In genomic region chr1:155051777-155052398, GRCh38 we compare ENCODE assay signal across 8 cellular contexts. TPM values are rescaled to one million over a fixed set of nuclear protein-coding genes. Genes with fewer than 3 reads are reported as not detected.
A peak's percentile ranks its signal among the peaks of the same experiment; 100 is the strongest.
DNase-seq lines count a peak whose midpoint lies in the region; ATAC-seq and TF ChIP-seq lines count a peak whose summit lies in the region.

No MANE protein-coding gene starts in this region.

- H2AFZ ChIP-seq in neural progenitor cell (replicated peaks), result peak overlapping the region; percentile 86

- DNase-seq in Caco-2, result no peak
- DNase-seq in Panc1 (ENCODE audit: low read depth, low spot score), result no peak
- peak; percentile 80 for DNase-seq in activated effector memory CD4-positive, alpha-beta T cell treated with anti-CD3 and anti-CD28 coated beads, Interleukin-2, amount 50 U/mL, for 16 hours
- DNase-seq in foreskin keratinocyte, result peak in 1 of 2 donors; percentile 38
- DNase-seq in neural progenitor cell (ENCODE audit: low spot score), result peak; percentile 54
- DNase-seq in aorta, result peak; percentile 77 to 89

- CTCF ChIA-PET in Caco-2 (lab: Charles Lee) (interaction anchor here (0.6 to 1.6 kb wide), 6 partner anchors 9 to 108 kb away, joined by 3 to 9 read pairs (median 4); partner anchors contain the start of gene FLAD1), Panc1 (lab: Charles Lee) (interaction anchor here (0.6 to 1.4 kb wide), 6 partner anchors 8 to 492 kb away, joined by 3 to 11 read pairs (median 4); no protein-coding TSS in a partner anchor)

- TF ChIP-seq CTCF in Caco-2 (IDR thresholded peaks at IDR 0.05; ENCODE audit: insufficient read depth in 1 of 2, low read depth in 1 of 2, low read length in 1 of 2, severe bottlenecking in 1 of 2, unreplicated experiment in 1 of 2) (no peak), Panc1 (IDR thresholded peaks at IDR 0.05) (no peak), foreskin keratinocyte (conservative IDR thresholded peaks at IDR 0.05) (no peak), neural progenitor cell (IDR thresholded peaks at IDR 0.05) (no peak)

- peak overlapping the region; percentile 88 for H3K4me3 Mint-ChIP-seq in Caco-2 (ENCODE audit: unreplicated experiment)
- H3K4me3 Mint-ChIP-seq in neural progenitor cell, result peak overlapping the region; percentile 84

- intact Hi-C loops in Caco-2 (cut with micrococcal nuclease; ENCODE audit: unreplicated experiment) (loop anchor here (2.0 kb wide), 1 partner anchor 35 kb away; no protein-coding TSS in a partner anchor), Panc1 (cut with micrococcal nuclease; ENCODE audit: unreplicated experiment) (no loop called here), aorta (cut with DNase I) (no loop called here)

- H3K36me3 ChIP-seq in Caco-2 (ENCODE audit: control insufficient read depth, insufficient read depth, low read length) (no peaks in the 10 kb centered on the region), Panc1 (ENCODE audit: control insufficient read depth, insufficient read depth, low read length) (peaks cover 2% of the 10 kb centered on the region; the same call in 1 of the 2 replicates), neural progenitor cell (no peaks in the 10 kb centered on the region), aorta (ENCODE audit: control insufficient read depth in 1 of 2, insufficient read depth in 2 of 2, low read length in 1 of 2) (no peaks in the 10 kb centered on the region)

- H3K9me3 ChIP-seq in Caco-2, result no peaks in the 10 kb centered on the region
- no peaks in the 10 kb centered on the region for H3K9me3 ChIP-seq in Panc1 (ENCODE audit: control insufficient read depth, insufficient read depth, low read depth, low read length)
- no peaks in the 10 kb centered on the region for H3K9me3 ChIP-seq in neural progenitor cell (ENCODE audit: low read depth)
- H3K9me3 ChIP-seq in aorta (ENCODE audit: control insufficient read depth, low read length), result no peaks in the 10 kb centered on the region

- peaks cover 16% of the 10 kb centered on the region for H4K20me1 ChIP-seq in neural progenitor cell (ENCODE audit: low read depth)

- H3K9me3 Mint-ChIP-seq in Caco-2 (ENCODE audit: unreplicated experiment) (no peaks in the 10 kb centered on the region), neural progenitor cell (no peaks in the 10 kb centered on the region)

- BruUV-seq in Caco-2 (replicated peaks; lab: Mats Ljungman, UMichigan), result no TSS peak
- BruUV-seq in Panc1 (replicated peaks; lab: Mats Ljungman, UMichigan), result no TSS peak

- H3K27ac Mint-ChIP-seq in Caco-2 (ENCODE audit: unreplicated experiment), result no peak overlapping the region
- H3K27ac Mint-ChIP-seq in neural progenitor cell, result no peak overlapping the region

- H3K27me3 ChIP-seq in Caco-2 (replicated peaks; ENCODE audit: control insufficient read depth, insufficient read depth, low read length) (no peaks in the 10 kb centered on the region), Panc1 (ENCODE audit: control insufficient read depth, insufficient read depth, low read length) (no peaks in the 10 kb centered on the region), foreskin keratinocyte (no peaks in the 10 kb centered on the region), neural progenitor cell (peaks cover 20% of the 10 kb centered on the region), aorta (ENCODE audit: control insufficient read depth in 1 of 2, insufficient read depth in 2 of 2, low read length in 1 of 2) (no peaks in the 10 kb centered on the region)

- H3K4me3 ChIP-seq in Caco-2 (ENCODE audit: low read depth, low read length) (peak overlapping the region; percentile 61), Panc1 (ENCODE audit: low read depth in 2 of 2, low read length in 2 of 2) (peak overlapping the region; percentile 69 to 74), neural progenitor cell (peak overlapping the region; percentile 72), aorta (ENCODE audit: low read length in 2 of 2) (peak overlapping the region; percentile 44 to 67)

- H3K27ac ChIP-seq in Panc1 (ENCODE audit: low read length), result peak overlapping the region; percentile 68
- H3K27ac ChIP-seq in foreskin keratinocyte, result peak overlapping the region; percentile 36
- no peak overlapping the region for H3K27ac ChIP-seq in neural progenitor cell
- peak overlapping the region in 1 of 2 donors; percentile 53 for H3K27ac ChIP-seq in aorta (ENCODE audit: low read depth in 1 of 2, low read length in 2 of 2)

- 1 to 2% methylated on average over 27 of the region's 27 CpGs for WGBS in aorta, 2 donors

- peak overlapping the region; percentile 89 for H3K4me2 ChIP-seq in neural progenitor cell

- no peaks in the 10 kb centered on the region for H3K79me2 ChIP-seq in neural progenitor cell (ENCODE audit: low read depth)

- no peaks in the 10 kb centered on the region for H3K27me3 Mint-ChIP-seq in Caco-2 (ENCODE audit: insufficient read depth, unreplicated experiment)
- H3K27me3 Mint-ChIP-seq in neural progenitor cell (ENCODE audit: insufficient read depth, low read depth), result peaks cover 11% of the 10 kb centered on the region

- peak; percentile 3 for ATAC-seq in HG02678 (IDR thresholded peaks at IDR 0.05; ENCODE audit: unreplicated experiment)
- peak; percentile 53 for ATAC-seq in Panc1
- ATAC-seq in foreskin keratinocyte, result peak; percentile 26
- ATAC-seq in aorta (ENCODE audit: low FRiP score), result peak; percentile 50
- ATAC-seq in GM21723 (IDR thresholded peaks at IDR 0.05; ENCODE audit: unreplicated experiment), result no peak

- H3K36me3 Mint-ChIP-seq in Caco-2 (ENCODE audit: insufficient read depth, unreplicated experiment) (peaks cover 6% of the 10 kb centered on the region), neural progenitor cell (no peaks in the 10 kb centered on the region)

- POLR2A ChIA-PET in Caco-2 (lab: Charles Lee) (interaction anchor here (0.9 kb wide), 1 partner anchor 34 kb away, joined by 5 read pairs; no protein-coding TSS in a partner anchor), Panc1 (lab: Charles Lee) (interaction anchor here (0.6 kb wide), 1 partner anchor 426 kb away, joined by 3 read pairs; no protein-coding TSS in a partner anchor)

- peaks cover 25% of the 10 kb centered on the region for H3F3A ChIP-seq in neural progenitor cell (ENCODE audit: low read depth)

- in situ Hi-C loops in Panc1 (cut with HindIII; ENCODE audit: low pct_unique_long_range_greater_than_20kb, low sequenced_read_pairs), result no loop called here

- peaks cover 19% of the 10 kb centered on the region for H3K4me1 Mint-ChIP-seq in Caco-2 (ENCODE audit: low read depth, unreplicated experiment)
- H3K4me1 Mint-ChIP-seq in neural progenitor cell, result peaks cover 41% of the 10 kb centered on the region

- H3K4me1 ChIP-seq in Caco-2 (peaks cover 20% of the 10 kb centered on the region), Panc1 (ENCODE audit: control insufficient read depth, insufficient read depth, low read length) (peaks cover 14% of the 10 kb centered on the region), foreskin keratinocyte (peaks cover 5% of the 10 kb centered on the region), neural progenitor cell (peaks cover 16% of the 10 kb centered on the region), aorta (ENCODE audit: control insufficient read depth in 1 of 2, insufficient read depth in 2 of 2, low read length in 2 of 2) (no peaks in the 10 kb centered on the region)

- no peak overlapping the region for H3K9ac ChIP-seq in neural progenitor cell

RNA-seq across cellular contexts. Expression of gene ADAM15, which starts 0.8 kb away (rescaled TPM):
- total RNA-seq in Caco-2 (2022) (44.0 and 48.2 TPM in 2 replicates), Panc1 (2021; ENCODE audit: unreplicated experiment) (41.7 TPM), foreskin keratinocyte (214 and 242 TPM in 2 replicates), neural progenitor cell (ENCODE audit: low replicate concordance) (15.7 and 44.9 TPM in 2 replicates), aorta (100 to 1,000 TPM; 129 to 180 TPM)
- polyA plus RNA-seq in Panc1 (2012; ENCODE audit: insufficient read length), result 45.7 TPM
- polyA plus RNA-seq in foreskin keratinocyte (201 and 244 TPM in 2 replicates), aorta (10 to 100 TPM; 17.3 to 89.3 TPM)

RNA-seq across cellular contexts. Expression of gene EFNA4, which starts 11.7 kb away (rescaled TPM):
- total RNA-seq in Caco-2 (2022) (13.8 and 16.0 TPM in 2 replicates), Panc1 (2021; ENCODE audit: unreplicated experiment) (8.0 TPM), foreskin keratinocyte (10.0 and 10.9 TPM in 2 replicates), neural progenitor cell (ENCODE audit: low replicate concordance) (10.7 and 18.4 TPM in 2 replicates), aorta (1 to 10 TPM; 3.0 to 5.7 TPM)
- polyA plus RNA-seq in Panc1 (2012; ENCODE audit: insufficient read length), result 6.9 TPM
- polyA plus RNA-seq in foreskin keratinocyte (16.8 and 17.7 TPM in 2 replicates), aorta (1 to 10 TPM; 3.9 to 4.0 TPM)

RNA-seq across cellular contexts. Expression of gene DCST1, which starts 18.3 kb away (rescaled TPM):
- total RNA-seq in Caco-2 (2022) (0.32 TPM in 1 of 2 replicates, not detected in the other), Panc1 (2021; ENCODE audit: unreplicated experiment) (not detected), foreskin keratinocyte (not detected in 2 replicates), neural progenitor cell (ENCODE audit: low replicate concordance) (not detected in 2 replicates), aorta (under 1 TPM in 1 of 2 donors, not detected in 1; 0.26 TPM)
- not detected for polyA plus RNA-seq in Panc1 (2012; ENCODE audit: insufficient read length)
- polyA plus RNA-seq in foreskin keratinocyte (not detected in 2 replicates), aorta (not detected)

RNA-seq across cellular contexts. Expression of gene DCST2, which starts 18.3 kb away (rescaled TPM):
- 0.26 and 0.61 TPM in 2 replicates for total RNA-seq in Caco-2 (2022)
- 0.13 TPM for total RNA-seq in Panc1 (2021; ENCODE audit: unreplicated experiment)
- not detected for polyA plus RNA-seq in Panc1 (2012; ENCODE audit: insufficient read length)
- total RNA-seq in foreskin keratinocyte, result 0.07 and 0.27 TPM in 2 replicates
- polyA plus RNA-seq in foreskin keratinocyte, result 0.11 and 0.12 TPM in 2 replicates
- 1.8 and 2.0 TPM in 2 replicates for total RNA-seq in neural progenitor cell (ENCODE audit: low replicate concordance)
- total RNA-seq in aorta, result 1 to 10 TPM in 1 of 2 donors, under 1 TPM in 1; 0.75 to 1.8 TPM
- polyA plus RNA-seq in aorta, result 1 to 10 TPM in 1 of 2 donors, under 1 TPM in 1; 0.25 to 5.6 TPM

RNA-seq across cellular contexts. Expression of gene EFNA3, which starts 26.7 kb away (rescaled TPM):
- total RNA-seq in Caco-2 (2022) (3.4 and 3.5 TPM in 2 replicates), Panc1 (2021; ENCODE audit: unreplicated experiment) (2.3 TPM), foreskin keratinocyte (4.1 and 4.2 TPM in 2 replicates), neural progenitor cell (ENCODE audit: low replicate concordance) (4.0 and 9.6 TPM in 2 replicates), aorta (1 to 10 TPM; 1.8 to 3.2 TPM)
- 6.0 TPM for polyA plus RNA-seq in Panc1 (2012; ENCODE audit: insufficient read length)
- polyA plus RNA-seq in foreskin keratinocyte (4.3 and 5.0 TPM in 2 replicates), aorta (under 1 TPM in 1 of 2 donors, not detected in 1; 0.41 TPM)

Comparison
In these comparisons a context has a peak if more than half of its experiments do, and no peak if none do; other contexts are left out.
1. DNase-seq: peak in activated effector memory CD4-positive, alpha-beta T cell treated with anti-CD3 and anti-CD28 coated beads, Interleukin-2, amount 50 U/mL, for 16 hours (single experiment), neural progenitor cell (single experiment) and aorta (2 of 2); none in Caco-2 (0 of 2) and Panc1 (single experiment).
2. Peak in every context shown above with its lines, with median percentiles within 50 percentile points of each other: H3K4me3 ChIP-seq.